Comparison of ENCODE assay signal across 8 cellular contexts in the genomic region with DNA sequence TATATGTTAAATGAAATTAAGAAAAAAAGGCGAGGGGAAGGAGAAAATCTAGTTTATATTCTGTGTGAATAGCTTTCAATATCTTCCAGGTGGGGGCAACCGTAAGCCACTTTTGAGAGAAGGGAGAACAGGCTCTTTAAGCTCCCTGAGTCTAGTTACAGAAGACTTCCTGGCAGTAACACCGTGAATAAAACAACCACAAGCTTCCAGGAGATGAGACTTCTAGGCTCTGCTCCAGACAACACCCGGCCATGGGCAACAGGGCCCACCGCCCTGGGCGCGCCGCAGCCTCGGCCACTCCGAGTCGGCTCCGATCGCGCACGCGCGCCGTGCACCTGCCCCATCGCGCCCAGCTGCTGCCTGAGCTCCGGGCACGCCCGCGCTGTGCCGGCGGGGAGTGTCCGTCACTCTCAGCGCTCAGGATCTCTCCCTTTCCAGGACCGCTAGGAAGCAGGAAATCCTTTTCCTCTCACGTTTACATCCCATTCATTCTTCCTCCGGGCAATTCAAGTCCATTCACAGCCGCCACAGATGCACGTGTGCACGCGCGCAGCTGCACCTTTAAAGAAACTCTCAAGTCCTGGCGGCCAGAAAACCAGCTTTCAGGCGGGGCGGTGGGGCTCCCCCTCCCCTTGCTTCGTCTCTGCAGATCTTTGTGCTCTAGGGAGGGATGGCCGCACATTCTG. TPM values are rescaled to one million over a fixed set of nuclear protein-coding genes. Genes with fewer than 3 reads are reported as not detected.
DNase-seq lines count a peak whose midpoint lies in the region; ATAC-seq, FAIRE-seq and TF ChIP-seq lines count a peak whose summit lies in the region.

No MANE protein-coding gene starts in this region.

- H3K4me1 Mint-ChIP-seq in CD4-positive, alpha-beta memory T cell: peaks cover 2 to 19% (median 8%) of the 10 kb centered on the region in 4 donors

- FAIRE-seq in endothelial cell of umbilical vein (lab: Jason Lieb, UNC): peak; percentile 53

- BruUV-seq in endothelial cell of umbilical vein (replicated peaks; lab: Mats Ljungman, UMichigan): no TSS peak

- no peaks in the 10 kb centered on the region for H3K9me3 ChIP-seq in CD4-positive, alpha-beta memory T cell (ENCODE audit: control insufficient read depth in 1 of 2, low read length in 2 of 2)
- H3K9me3 ChIP-seq in endothelial cell of umbilical vein (replicated peaks; ENCODE audit: control insufficient read depth, insufficient read depth, low read length) (no peaks in the 10 kb centered on the region), mononuclear cell (ENCODE audit: low read depth, low read length) (no peaks in the 10 kb centered on the region), thyroid gland (no peaks in the 10 kb centered on the region)

- dilution Hi-C loops in endothelial cell of umbilical vein (cut with MboI; ENCODE audit: extremely low pct_ligation_motif_present, low sequenced_read_pairs): no loop called here

- no peaks in the 10 kb centered on the region for H3K9me1 ChIP-seq in endothelial cell of umbilical vein (replicated peaks; ENCODE audit: control insufficient read depth, extremely low read depth, insufficient read depth, low read length)

- H3K27me3 Mint-ChIP-seq in CD4-positive, alpha-beta memory T cell: peaks cover 38 to 48% of the 10 kb centered on the region in 2 donors

- no peak overlapping the region for H3K9ac ChIP-seq in endothelial cell of umbilical vein (replicated peaks; ENCODE audit: extremely low read depth, insufficient read depth, low read length)

- TF ChIP-seq POLR2A in endothelial cell of umbilical vein (IDR thresholded peaks at IDR 0.05; ENCODE audit: low read depth, low read length) (no peak), thyroid gland (IDR thresholded peaks at IDR 0.05) (peak in 1 of 2 donors; percentile 15)

- no peaks in the 10 kb centered on the region for H4K20me1 ChIP-seq in endothelial cell of umbilical vein (replicated peaks; ENCODE audit: control insufficient read depth, extremely low read depth, insufficient read depth, low read length)

- ATAC-seq in GM18858 (IDR thresholded peaks at IDR 0.05; ENCODE audit: unreplicated experiment): peak; percentile 38
- ATAC-seq in HG02970 (IDR thresholded peaks at IDR 0.05; ENCODE audit: low FRiP score, unreplicated experiment): peak; percentile 44

- H3K4me2 ChIP-seq in endothelial cell of umbilical vein (ENCODE audit: insufficient read depth, low read length): peak overlapping the region; percentile 75

- CTCF ChIA-PET in CD4-positive, alpha-beta memory T cell (lab: Charles Lee; ENCODE audit: partially characterized antibody): interaction anchor here (0.8 to 3.0 kb wide), 12 partner anchors 165 to 585 kb away, joined by 3 to 43 read pairs (median 4); no protein-coding TSS in a partner anchor
- CTCF ChIA-PET in endothelial cell of umbilical vein (lab: Charles Lee): interaction anchor here (0.6 to 6.1 kb wide), 68 partner anchors 8 to 585 kb away, joined by 3 to 312 read pairs (median 4); no protein-coding TSS in a partner anchor

- intact Hi-C loops in CD4-positive, alpha-beta memory T cell (cut with micrococcal nuclease): loop anchor here (1.0 to 2.0 kb wide), 3 partner anchors 107 to 295 kb away; a partner anchor contains a TSS
- intact Hi-C loops in endothelial cell of umbilical vein (cut with micrococcal nuclease) (loop anchor here (1.0 to 2.0 kb wide), 7 partner anchors 46 to 339 kb away; a partner anchor contains a TSS), thyroid gland (cut with DNase I) (loop anchor here (5.0 to 10.0 kb wide), 4 partner anchors 87 to 294 kb away; no protein-coding TSS in a partner anchor)

- no peaks in the 10 kb centered on the region for H3K36me3 Mint-ChIP-seq in CD4-positive, alpha-beta memory T cell

- H3K79me2 ChIP-seq in endothelial cell of umbilical vein (ENCODE audit: control insufficient read depth, insufficient read depth, low read length): no peaks in the 10 kb centered on the region

- no peaks in the 10 kb centered on the region for H3K36me3 ChIP-seq in CD4-positive, alpha-beta memory T cell (ENCODE audit: insufficient read depth, low read length)
- H3K36me3 ChIP-seq in endothelial cell of umbilical vein (ENCODE audit: control insufficient read depth in 2 of 2, extremely low read depth in 1 of 2, insufficient read depth in 2 of 2, low read length in 2 of 2) (no peaks in the 10 kb centered on the region), thyroid gland (no peaks in the 10 kb centered on the region)

- H3K27me3 ChIP-seq in CD4-positive, alpha-beta memory T cell (ENCODE audit: insufficient read depth, low read length): peaks cover 16% of the 10 kb centered on the region
- H3K27me3 ChIP-seq in endothelial cell of umbilical vein (ENCODE audit: control insufficient read depth in 2 of 2, insufficient read depth in 2 of 2, low read length in 2 of 2): peaks cover 52 to 81% of the 10 kb centered on the region in 2 experiments
- H3K27me3 ChIP-seq in mononuclear cell (ENCODE audit: insufficient read depth, low read length): peaks cover 72% of the 10 kb centered on the region
- peaks cover 3% of the 10 kb centered on the region for H3K27me3 ChIP-seq in thyroid gland

- H3K4me1 ChIP-seq in CD4-positive, alpha-beta memory T cell (ENCODE audit: insufficient read depth, low read length): peaks cover 4% of the 10 kb centered on the region
- peaks cover 16% of the 10 kb centered on the region for H3K4me1 ChIP-seq in endothelial cell of umbilical vein (ENCODE audit: control insufficient read depth, extremely low read depth, insufficient read depth, low read length)
- H3K4me1 ChIP-seq in mononuclear cell (ENCODE audit: insufficient read depth, low read length): peaks cover 15% of the 10 kb centered on the region
- H3K4me1 ChIP-seq in thyroid gland: peaks cover 0 to 4% of the 10 kb centered on the region in 2 donors

- peak; percentile 24 to 39 for TF ChIP-seq CTCF in endothelial cell of umbilical vein (IDR thresholded peaks at IDR 0.05; ENCODE audit: extremely low read depth in 1 of 2, insufficient read depth in 1 of 2, low read depth in 1 of 2, low read length in 2 of 2)
- TF ChIP-seq CTCF in thyroid gland (IDR thresholded peaks at IDR 0.05): peak in 4 of 6 experiments; percentile 44 to 71 (median 62)

- peak overlapping the region; percentile 63 for H2AFZ ChIP-seq in endothelial cell of umbilical vein (ENCODE audit: low read depth, low read length)

- peak; percentile 46 to 61 (median 51) for DNase-seq in CD4-positive, alpha-beta memory T cell
- DNase-seq in NCI-H1694 (lab: John Stamatoyannopoulos, UW): peak; percentile 87
- DNase-seq in T1000 (lab: John Stamatoyannopoulos, UW): peak; percentile 39
- DNase-seq in endothelial cell of umbilical vein (ENCODE audit: low read depth, low spot score): peak; percentile 76
- peak; percentile 69 to 74 for DNase-seq in thyroid gland

- no peak overlapping the region for H3K27ac ChIP-seq in CD4-positive, alpha-beta memory T cell (ENCODE audit: low read depth, low read length)
- H3K27ac ChIP-seq in endothelial cell of umbilical vein (ENCODE audit: insufficient read depth, low read depth, low read length) (no peak overlapping the region), thyroid gland (peak overlapping the region in 1 of 3 donors; percentile 27)

- no peaks in the 10 kb centered on the region for H3K9me3 Mint-ChIP-seq in CD4-positive, alpha-beta memory T cell

- H3K4me3 ChIP-seq in CD4-positive, alpha-beta memory T cell (ENCODE audit: low read length in 2 of 2): peak overlapping the region; percentile 23 to 56
- H3K4me3 ChIP-seq in endothelial cell of umbilical vein (replicated peaks in 1 of 3; ENCODE audit: insufficient read depth in 1 of 3, low read depth in 1 of 3, low read length in 3 of 3): peak overlapping the region; percentile 8 to 61 (median 44)
- peak overlapping the region; percentile 23 for H3K4me3 ChIP-seq in mononuclear cell (ENCODE audit: low read length)
- peak overlapping the region; percentile 33 to 38 (median 38) for H3K4me3 ChIP-seq in thyroid gland (replicated peaks in 1 of 3)

- no peak overlapping the region for H3K27ac Mint-ChIP-seq in CD4-positive, alpha-beta memory T cell

- POLR2A ChIA-PET in CD4-positive, alpha-beta memory T cell (lab: Charles Lee; ENCODE audit: partially characterized antibody): interaction anchor here (1.0 kb wide), 1 partner anchor 296 kb away, joined by 3 read pairs; no protein-coding TSS in a partner anchor
- POLR2A ChIA-PET in endothelial cell of umbilical vein (lab: Charles Lee): no interaction called here

- H3K4me3 Mint-ChIP-seq in CD4-positive, alpha-beta memory T cell: peak overlapping the region; percentile 76 to 91 (median 86)

- 1% methylated on average over 41 of the region's 41 CpGs for WGBS in thyroid gland, 2 donors

TF ChIP-seq in endothelial cell of umbilical vein, 7 proteins besides CTCF, POLR2A, EP300 and RAD21:
- peak; percentile 60 for TF ChIP-seq EZH2 (IDR thresholded peaks at IDR 0.05; ENCODE audit: borderline replicate concordance, low read depth, low read length, severe bottlenecking)
- no peak for TF ChIP-seq POLR2AphosphoS5 (IDR thresholded peaks at IDR 0.05; ENCODE audit: insufficient read depth, low read depth, low read length)
- no peak for TF ChIP-seq JUN (IDR thresholded peaks at IDR 0.05; ENCODE audit: borderline replicate concordance, insufficient read depth, insufficient read length, low read depth)
- TF ChIP-seq GATA2 (IDR thresholded peaks at IDR 0.05; ENCODE audit: insufficient read depth, insufficient read length, low read depth, low read length): no peak

RNA-seq across cellular contexts. Expression of a gene that starts 19.4 kb away (rescaled TPM):
- total RNA-seq in CD4-positive, alpha-beta memory T cell: not detected
- polyA plus RNA-seq in CD4-positive, alpha-beta memory T cell: not detected
- total RNA-seq in endothelial cell of umbilical vein (not detected in 2 replicates), mononuclear cell (0.21 TPM), thyroid gland (not detected)
- not detected in 2 replicates for polyA plus RNA-seq in endothelial cell of umbilical vein
- not detected in 2 replicates for polyA plus RNA-seq in endothelial cell of umbilical vein (2011; cell fraction: cytosol; rRNA removed)
- polyA plus RNA-seq in endothelial cell of umbilical vein (2011; cell fraction: nucleus; rRNA removed): not detected in 2 replicates
- not detected in 2 replicates for polyA plus RNA-seq in endothelial cell of umbilical vein (2012)
- polyA minus RNA-seq in endothelial cell of umbilical vein: not detected in 2 replicates
- polyA minus RNA-seq in endothelial cell of umbilical vein (2011; cell fraction: cytosol; rRNA and poly(A)+ RNA removed): not detected
- not detected in 2 replicates for polyA minus RNA-seq in endothelial cell of umbilical vein (2011; cell fraction: nucleus; rRNA and poly(A)+ RNA removed)
